In genomic region chr16:70675851-70676513, GRCh38 we compare ENCODE assay signal across 1 cellular context.
TF ChIP-seq lines count a peak whose summit lies in the region.

No MANE protein-coding gene starts in this region.

TF ChIP-seq in HepG2, 621 proteins besides CTCF, POLR2A, EP300 and RAD21 (continues in another document):
- TF ChIP-seq ZNF17 (CRISPR knock-in tag; IDR thresholded peaks at IDR 0.05) = no peak
- no peak for TF ChIP-seq SCMH1 (CRISPR knock-in tag; IDR thresholded peaks at IDR 0.05; ENCODE audit: borderline replicate concordance)
- no peak for TF ChIP-seq AHDC1 (CRISPR knock-in tag; IDR thresholded peaks at IDR 0.05; ENCODE audit: borderline replicate concordance)
- TF ChIP-seq ZBTB7B (CRISPR knock-in tag; IDR thresholded peaks at IDR 0.05) = no peak
- no peak for TF ChIP-seq CCAR2 (optimal IDR thresholded peaks at IDR 0.05; ENCODE audit: low read depth, low read length)
- no peak for TF ChIP-seq GTF3A (CRISPR knock-in tag; conservative IDR thresholded peaks at IDR 0.05)
- TF ChIP-seq SIX1 (CRISPR knock-in tag; IDR thresholded peaks at IDR 0.05; ENCODE audit: borderline replicate concordance) = no peak
- TF ChIP-seq ZFP62 (CRISPR knock-in tag; IDR thresholded peaks at IDR 0.05) = no peak
- TF ChIP-seq ZNF563 (CRISPR knock-in tag; IDR thresholded peaks at IDR 0.05) = no peak
- no peak for TF ChIP-seq ZFYVE20 (CRISPR knock-in tag; IDR thresholded peaks at IDR 0.05; ENCODE audit: borderline replicate concordance, low read depth)
- no peak for TF ChIP-seq MLXIP (CRISPR knock-in tag; IDR thresholded peaks at IDR 0.05; ENCODE audit: borderline replicate concordance)
- TF ChIP-seq ZNF382 (CRISPR knock-in tag; IDR thresholded peaks at IDR 0.05; ENCODE audit: borderline replicate concordance) = no peak
- no peak for TF ChIP-seq ZNF207 (IDR thresholded peaks at IDR 0.05; ENCODE audit: borderline replicate concordance)
- TF ChIP-seq POLR2AphosphoS2 (IDR thresholded peaks at IDR 0.05; ENCODE audit: low read depth, low read length) = peak; percentile 23; the same call in 1 of the 2 replicates
- no peak for TF ChIP-seq RARG (CRISPR knock-in tag; IDR thresholded peaks at IDR 0.05; ENCODE audit: low read depth)
- TF ChIP-seq ZNF839 (CRISPR knock-in tag; IDR thresholded peaks at IDR 0.05; ENCODE audit: borderline replicate concordance) = no peak
- TF ChIP-seq PREB (CRISPR knock-in tag; IDR thresholded peaks at IDR 0.05) = no peak
- TF ChIP-seq ZNF598 (CRISPR knock-in tag; IDR thresholded peaks at IDR 0.05; ENCODE audit: borderline replicate concordance) = no peak
- TF ChIP-seq ZNF749 (CRISPR knock-in tag; IDR thresholded peaks at IDR 0.05; ENCODE audit: borderline replicate concordance) = no peak
- no peak for TF ChIP-seq NFE2 (CRISPR knock-in tag; IDR thresholded peaks at IDR 0.05)
- no peak for TF ChIP-seq HNRNPLL (IDR thresholded peaks at IDR 0.05; ENCODE audit: low read depth, low read length, poor library complexity, severe bottlenecking)
- TF ChIP-seq GMEB2 (CRISPR knock-in tag; IDR thresholded peaks at IDR 0.05; ENCODE audit: low read depth) = no peak
- TF ChIP-seq CBX2 (IDR thresholded peaks at IDR 0.05; ENCODE audit: low read depth, low read length) = no peak
- TF ChIP-seq CBX2 (CRISPR knock-in tag; IDR thresholded peaks at IDR 0.05; ENCODE audit: low read depth) = no peak
- TF ChIP-seq ETV6 (CRISPR knock-in tag; conservative IDR thresholded peaks at IDR 0.05) = no peak
- TF ChIP-seq ZNF281 (CRISPR knock-in tag; IDR thresholded peaks at IDR 0.05; ENCODE audit: borderline replicate concordance) = no peak
- no peak for TF ChIP-seq PITX1 (CRISPR knock-in tag; IDR thresholded peaks at IDR 0.05)
- no peak for TF ChIP-seq ATF4 (CRISPR knock-in tag; IDR thresholded peaks at IDR 0.05)
- no peak for TF ChIP-seq HHEX (CRISPR knock-in tag; IDR thresholded peaks at IDR 0.05)
- no peak for TF ChIP-seq SKIL (CRISPR knock-in tag; IDR thresholded peaks at IDR 0.05; ENCODE audit: borderline replicate concordance)
- no peak for TF ChIP-seq ZNF609 (CRISPR knock-in tag; IDR thresholded peaks at IDR 0.05; ENCODE audit: borderline replicate concordance)
- 0 out of 2 replicates have a peak, but pooled peaks have one; percentile 33 for TF ChIP-seq HNRNPL (IDR thresholded peaks at IDR 0.05; ENCODE audit: low read depth, low read length)
- no peak for TF ChIP-seq TAF1 (CRISPR knock-in tag; IDR thresholded peaks at IDR 0.05)
- TF ChIP-seq EEA1 (CRISPR knock-in tag; IDR thresholded peaks at IDR 0.05; ENCODE audit: borderline replicate concordance) = no peak
- no peak for TF ChIP-seq REL (CRISPR knock-in tag; conservative IDR thresholded peaks at IDR 0.05)
- TF ChIP-seq KLF16 (CRISPR knock-in tag; IDR thresholded peaks at IDR 0.05) = 0 out of 4 replicates have a peak, but pooled peaks of 1 of the 2 experiments have one; percentile 48
- no peak for TF ChIP-seq ZNF101 (CRISPR knock-in tag; IDR thresholded peaks at IDR 0.05; ENCODE audit: borderline replicate concordance, low read depth)
- TF ChIP-seq ZNF282 (IDR thresholded peaks at IDR 0.05; ENCODE audit: partially characterized antibody) = no peak
